In genomic region chr3:131972091-131972490, GRCh38 we compare ENCODE assay signal across 19 cellular contexts.
DNase-seq lines count a peak whose midpoint lies in the region; ATAC-seq and TF ChIP-seq lines count a peak whose summit lies in the region.
"Had no signal": no experiment of that assay in that cellular context is flagged by ENCODE, and none has a peak within 500 bp of the region (broad histone marks: within the 10 kb centered on the region; RNA-seq: fewer than 3 reads in every experiment).

No MANE protein-coding gene starts in this region.

- H3K36me3 Mint-ChIP-seq in GM23338 (ENCODE audit: low read depth) (no peaks in the 10 kb centered on the region), progenitor cell of endocrine pancreas (ENCODE audit: insufficient read depth) (no peaks in the 10 kb centered on the region)
- H3K36me3 Mint-ChIP-seq in activated CD4-positive, alpha-beta T cell treated with anti-CD3 and anti-CD28 coated beads, Interleukin-2, amount 10 ng/mL, durations not matched to agents 24 days and 14 days (ENCODE audit: low read depth), result no peaks in the 10 kb centered on the region
- H3K36me3 Mint-ChIP-seq: CD4-positive, CD25-positive, alpha-beta regulatory T cell had no signal

- H3K9me3 ChIP-seq in ascending aorta (no peaks in the 10 kb centered on the region), thoracic aorta (no peaks in the 10 kb centered on the region)
- H3K9me3 ChIP-seq: BLaER1 had no signal

- H3K27me3 Mint-ChIP-seq in GM23338 (ENCODE audit: insufficient read depth, low read depth, poor library complexity) (no peaks in the 10 kb centered on the region), progenitor cell of endocrine pancreas (no peaks in the 10 kb centered on the region)
- no peaks in the 10 kb centered on the region for H3K27me3 Mint-ChIP-seq in activated CD4-positive, alpha-beta T cell treated with anti-CD3 and anti-CD28 coated beads, Interleukin-2, amount 10 ng/mL, durations not matched to agents 24 days and 14 days

- H3K4me1 ChIP-seq in GM23338 (ENCODE audit: insufficient read depth) (no peaks in the 10 kb centered on the region; the same call in 1 of the 2 replicates), ascending aorta (peaks cover 6 to 28% of the 10 kb centered on the region in 2 donors), thoracic aorta (ENCODE audit: control insufficient read depth in 1 of 2, low read depth in 2 of 2) (peaks cover 24 to 42% of the 10 kb centered on the region in 2 donors)

- no peaks in the 10 kb centered on the region; the same call in 1 of the 2 replicates for H3K9me2 ChIP-seq in GM23338 (ENCODE audit: insufficient read depth)

- intact Hi-C loops in ascending aorta (cut with DNase I), result no loop called here
- intact Hi-C loops in activated CD4-positive, alpha-beta T cell treated with anti-CD3 and anti-CD28 coated beads, Interleukin-2, amount 10 ng/mL, durations not matched to agents 24 days and 14 days (cut with micrococcal nuclease), result no loop called here

- DNase-seq in GM23338 (ENCODE audit: low spot score), result no peak
- DNase-seq in ascending aorta (ENCODE audit: low spot score in 2 of 2), result peak in 1 of 2 donors; percentile 65
- peak; percentile 69 for DNase-seq in fibroblast of the aortic adventitia (ENCODE audit: low read depth)
- DNase-seq in thoracic aorta (ENCODE audit: low spot score), result no peak
- DNase-seq in activated CD4-positive, alpha-beta T cell treated with anti-CD3 and anti-CD28 coated beads, Interleukin-2, amount 10 ng/mL, durations not matched to agents 24 days and 14 days, result no peak
- DNase-seq in KBM-7, result no peak
- no peak for DNase-seq in progenitor cell of endocrine pancreas (ENCODE audit: low spot score, unreplicated experiment)
- DNase-seq: CD4-positive, CD25-positive, alpha-beta regulatory T cell; GOT3; IMR-90; NCI-H1105 treated with DMSO at 0.1 percent for 48 hours; NCI-H1694; NCI-H2029 treated with DMSO at 0.1 percent for 48 hours; NCI-H2227 treated with DMSO at 0.1 percent for 48 hours; NCI-H510A; Right ventricle myocardium superior; RPMI8226 had no signal

- H2AFZ ChIP-seq in GM23338, result 0 out of 2 replicates have a peak overlapping the region, but pooled peaks have one; percentile 23

- H3F3A ChIP-seq in GM23338 (replicated peaks; ENCODE audit: low read depth), result 0 out of 2 replicates have a peak, but pooled peaks cover 2% of the 10 kb centered on the region

- ATAC-seq in GM23338, result no peak
- ATAC-seq in thoracic aorta (ENCODE audit: insufficient number of reproducible peaks, low FRiP score, low read depth), result peak; percentile 18
- ATAC-seq in HG02623 (IDR thresholded peaks at IDR 0.05; ENCODE audit: unreplicated experiment), result no peak

- H4K20me1 ChIP-seq in GM23338 (replicated peaks; ENCODE audit: insufficient read depth), result no peaks in the 10 kb centered on the region
- H4K20me1 ChIP-seq: BLaER1 had no signal

- TF ChIP-seq CTCF in GM23338 (conservative IDR thresholded peaks at IDR 0.05; ENCODE audit: low read depth in 2 of 2), result no peak
- TF ChIP-seq CTCF in ascending aorta (IDR thresholded peaks at IDR 0.05), result no peak
- no peak for TF ChIP-seq CTCF in fibroblast of the aortic adventitia (IDR thresholded peaks at IDR 0.05; ENCODE audit: insufficient read depth, low read length)
- no peak for TF ChIP-seq CTCF in thoracic aorta (IDR thresholded peaks at IDR 0.05)
- no peak for TF ChIP-seq CTCF in progenitor cell of endocrine pancreas (IDR thresholded peaks at IDR 0.05; ENCODE audit: unreplicated experiment)

- in situ Hi-C loops in KBM-7 (cut with MboI; ENCODE audit: low pct_unique_long_range_greater_than_20kb, low sequenced_read_pairs), result no loop called here

- H3K4me3 Mint-ChIP-seq in GM23338, result no peak overlapping the region
- no peak overlapping the region for H3K4me3 Mint-ChIP-seq in activated CD4-positive, alpha-beta T cell treated with anti-CD3 and anti-CD28 coated beads, Interleukin-2, amount 10 ng/mL, durations not matched to agents 24 days and 14 days
- H3K4me3 Mint-ChIP-seq in progenitor cell of endocrine pancreas (ENCODE audit: low read depth), result no peak overlapping the region
- H3K4me3 Mint-ChIP-seq: CD4-positive, CD25-positive, alpha-beta regulatory T cell had no signal

- no peak overlapping the region for H3K4me2 ChIP-seq in GM23338
- H3K4me2 ChIP-seq: BLaER1 had no signal

- H3K79me2 ChIP-seq in GM23338 (replicated peaks; ENCODE audit: insufficient read depth), result no peaks in the 10 kb centered on the region

- H3K36me3 ChIP-seq in GM23338 (ENCODE audit: insufficient read depth) (no peaks in the 10 kb centered on the region), ascending aorta (no peaks in the 10 kb centered on the region), thoracic aorta (no peaks in the 10 kb centered on the region)
- H3K36me3 ChIP-seq: BLaER1 had no signal

- H3K27ac Mint-ChIP-seq in GM23338 (no peak overlapping the region), progenitor cell of endocrine pancreas (no peak overlapping the region)
- no peak overlapping the region for H3K27ac Mint-ChIP-seq in activated CD4-positive, alpha-beta T cell treated with anti-CD3 and anti-CD28 coated beads, Interleukin-2, amount 10 ng/mL, durations not matched to agents 24 days and 14 days
- H3K27ac Mint-ChIP-seq: CD4-positive, CD25-positive, alpha-beta regulatory T cell had no signal

- no peaks in the 10 kb centered on the region for H3K9me3 Mint-ChIP-seq in GM23338
- H3K9me3 Mint-ChIP-seq in activated CD4-positive, alpha-beta T cell treated with anti-CD3 and anti-CD28 coated beads, Interleukin-2, amount 10 ng/mL, durations not matched to agents 24 days and 14 days, result no peaks in the 10 kb centered on the region
- H3K9me3 Mint-ChIP-seq in progenitor cell of endocrine pancreas (ENCODE audit: low read depth), result no peaks in the 10 kb centered on the region

- H3K4me3 ChIP-seq in GM23338 (no peak overlapping the region), ascending aorta (no peak overlapping the region), fibroblast of the aortic adventitia (ENCODE audit: low read depth, low read length) (no peak overlapping the region), thoracic aorta (no peak overlapping the region)
- H3K4me3 ChIP-seq: BLaER1 had no signal

- no peaks in the 10 kb centered on the region for H3K27me3 ChIP-seq in GM23338 (ENCODE audit: insufficient read depth)
- no peaks in the 10 kb centered on the region for H3K27me3 ChIP-seq in ascending aorta
- H3K27me3 ChIP-seq in thoracic aorta (replicated peaks; ENCODE audit: insufficient read depth), result no peaks in the 10 kb centered on the region
- H3K27me3 ChIP-seq: BLaER1 had no signal

- H3K4me1 Mint-ChIP-seq in GM23338, result peaks cover 12% of the 10 kb centered on the region
- H3K4me1 Mint-ChIP-seq in activated CD4-positive, alpha-beta T cell treated with anti-CD3 and anti-CD28 coated beads, Interleukin-2, amount 10 ng/mL, durations not matched to agents 24 days and 14 days, result no peaks in the 10 kb centered on the region
- peaks cover 11% of the 10 kb centered on the region for H3K4me1 Mint-ChIP-seq in progenitor cell of endocrine pancreas (ENCODE audit: low read depth)
- H3K4me1 Mint-ChIP-seq: CD4-positive, CD25-positive, alpha-beta regulatory T cell had no signal

- H3K27ac ChIP-seq in GM23338 (ENCODE audit: low read depth) (no peak overlapping the region), ascending aorta (peak overlapping the region; percentile 72 to 86), thoracic aorta (peak overlapping the region; percentile 66 to 73)
- H3K27ac ChIP-seq: BLaER1 had no signal

TF ChIP-seq in GM23338, 12 proteins besides CTCF, POLR2A, EP300 and RAD21:
- TF ChIP-seq EZH2phosphoT487 (IDR thresholded peaks at IDR 0.05; ENCODE audit: unreplicated experiment), result no peak
